ENCODE assay signal across 8 cellular contexts in the genomic region with DNA sequence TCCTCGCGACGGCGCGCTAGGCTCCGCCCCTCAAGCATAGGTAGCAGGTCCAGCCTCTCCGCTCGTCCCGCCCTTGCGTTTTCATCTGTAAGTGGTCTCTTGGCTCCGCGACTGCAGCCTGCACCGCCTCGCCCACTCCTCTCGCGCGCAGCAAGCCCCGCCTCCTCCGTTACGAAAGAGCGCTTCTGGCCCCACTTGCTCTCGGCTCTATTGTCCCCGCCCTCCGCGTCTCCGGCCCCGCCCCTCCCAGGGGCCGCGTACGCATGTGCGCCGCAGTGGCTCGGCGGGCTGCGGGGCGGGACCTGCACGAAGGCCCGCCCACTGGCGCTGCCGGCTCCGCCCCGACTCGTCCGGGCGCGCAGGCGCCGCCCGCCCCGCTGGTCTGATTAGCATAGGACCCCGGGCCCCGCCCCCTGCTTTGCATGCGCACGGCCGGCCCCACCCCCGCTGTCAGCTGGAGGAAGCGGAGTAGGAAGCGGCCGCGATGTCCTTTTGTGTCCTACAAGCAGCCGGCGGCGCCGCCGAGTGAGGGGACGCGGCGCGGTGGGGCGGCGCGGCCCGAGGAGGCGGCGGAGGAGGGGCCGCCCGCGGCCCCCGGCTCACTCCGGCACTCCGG. TPM values are rescaled to one million over a fixed set of nuclear protein-coding genes. Genes with fewer than 3 reads are reported as not detected.
DNase-seq lines count a peak whose midpoint lies in the region; ATAC-seq, FAIRE-seq and TF ChIP-seq lines count a peak whose summit lies in the region.

A gene (plus strand): TSS at position 450 of the 616 bp plus-strand sequence. CDS start 1,656 bp downstream, outside the sequence.

- H3K4me1 ChIP-seq in pancreas: peaks cover 8 to 18% (median 15%) of the 10 kb centered on the region in 3 donors
- peaks cover 23 to 33% of the 10 kb centered on the region in 2 donors for H3K4me1 ChIP-seq in thyroid gland

- peak; percentile 70; the same call in 1 of the 2 replicates for TF ChIP-seq POLR2A in GM12892 (IDR thresholded peaks at IDR 0.05; ENCODE audit: low read depth, low read length)
- peak in 1 of 2 donors; percentile 83 for TF ChIP-seq POLR2A in thyroid gland (IDR thresholded peaks at IDR 0.05)

- DNase-seq in GM12892 (ENCODE audit: insufficient read length) (peak; percentile 98), NCI-H1436 (lab: John Stamatoyannopoulos, UW) (peak; percentile 100), SW480 (ENCODE audit: low spot score) (peak; percentile 99), Right ventricle myocardium inferior (ENCODE audit: missing footprints) (peak; percentile 100), pancreas (peak; percentile 99 to 100 (median 100)), thyroid gland (peak; percentile 100)
- DNase-seq in activated naive CD8-positive, alpha-beta T cell treated with anti-CD3 and anti-CD28 coated beads, Interleukin-2, amount 50 U/mL, for 16 hours (ENCODE audit: low read depth, low spot score): peak; percentile 99

- TF ChIP-seq CTCF in pancreas (IDR thresholded peaks at IDR 0.05): no peak
- no peak for TF ChIP-seq CTCF in thyroid gland (IDR thresholded peaks at IDR 0.05)

- intact Hi-C loops in Right ventricle myocardium inferior (cut with DNase I): loop anchor here (1.0 to 2.0 kb wide), 4 partner anchors 20 to 64 kb away; a partner anchor contains a TSS
- intact Hi-C loops in pancreas (cut with DNase I): no loop called here
- intact Hi-C loops in thyroid gland (cut with DNase I): no loop called here

- H3K9me3 ChIP-seq in pancreas (no peaks in the 10 kb centered on the region), thyroid gland (no peaks in the 10 kb centered on the region)

- peaks cover 0 to under 1% (median 0%) of the 10 kb centered on the region in 4 donors for H3K27me3 ChIP-seq in pancreas
- H3K27me3 ChIP-seq in thyroid gland: no peaks in the 10 kb centered on the region

- H3K36me3 ChIP-seq in pancreas: no peaks in the 10 kb centered on the region
- no peaks in the 10 kb centered on the region for H3K36me3 ChIP-seq in thyroid gland

- WGBS in pancreas, 2 donors: 0% methylated on average over 68 to 81 of the region's 81 CpGs
- 0% methylated on average over 22 of the region's 81 CpGs; no CpG with 5 or more reads in 1 of the 2 donors for WGBS in thyroid gland, 2 donors

- FAIRE-seq in GM12892 (lab: Jason Lieb, UNC) (peak; percentile 99), pancreas (lab: Jason Lieb, UNC) (no peak)

- peak within 1 kb of the TSS; percentile 46 to 71 (median 63) for H3K4me3 ChIP-seq in pancreas
- peak within 1 kb of the TSS; percentile 31 to 79 (median 74) for H3K4me3 ChIP-seq in thyroid gland (replicated peaks in 1 of 3)

- H3K27ac ChIP-seq in pancreas (peak within 1 kb of the TSS; percentile 86 to 95 (median 90)), thyroid gland (peak within 1 kb of the TSS; percentile 98 to 100 (median 99))

- ATAC-seq in HG02840 (IDR thresholded peaks at IDR 0.05; ENCODE audit: low FRiP score, unreplicated experiment): peak; percentile 78
- peak; percentile 92 for ATAC-seq in Right ventricle myocardium inferior
- ATAC-seq in pancreas: peak; percentile 82 to 91 (median 86)

RNA-seq across cellular contexts. Expression of the gene that starts here (rescaled TPM):
- polyA plus RNA-seq in GM12892 (2012; ENCODE audit: missing spikeins): 8.9 TPM
- total RNA-seq in Right ventricle myocardium inferior (217 TPM), pancreas (10 to 100 TPM; 28.0 to 50.7 (median 37.9) TPM), thyroid gland (10 to 100 TPM; 42.8 to 71.6 (median 58.3) TPM)
- 10 to 100 TPM; 61.0 to 62.3 TPM for polyA plus RNA-seq in pancreas

Comparison
In these comparisons a context has a peak if more than half of its experiments do, and no peak if none do; other contexts are left out.
1. Peak in every context shown above with its lines: DNase-seq, ATAC-seq, H3K4me3 ChIP-seq and H3K27ac ChIP-seq.